In genomic region chr3:112123548-112123947, GRCh38 we compare ENCODE assay signal across 23 cellular contexts. TPM values are rescaled to one million over a fixed set of nuclear protein-coding genes. Genes with fewer than 3 reads are reported as not detected.
"Had no signal": no experiment of that assay in that cellular context is flagged by ENCODE, and none has a peak within 500 bp of the region (broad histone marks: within the 10 kb centered on the region; RNA-seq: fewer than 3 reads in every experiment).

No MANE protein-coding gene starts in this region.

- H3K36me3 ChIP-seq: gastroesophageal sphincter, heart right ventricle, right lobe of liver, transverse colon had no signal

- H3K9me3 Mint-ChIP-seq: stimulated activated effector memory CD8-positive, alpha-beta T cell treated with anti-CD3 and anti-CD28 coated beads, Interleukin-12 subunit alpha, Interleukin-12 subunit beta, amount 100 ng/mL, for 72 hours had no signal

- H3K27ac ChIP-seq: coronary artery, esophagus squamous epithelium, gastroesophageal sphincter, heart right ventricle, parathyroid adenoma, right lobe of liver, skin epidermis, transverse colon, VCaP had no signal

- H3K4me1 ChIP-seq: gastroesophageal sphincter, parathyroid adenoma had no signal

- DNase-seq: activated CD4-positive, CD25-positive, alpha-beta regulatory T cell treated with anti-CD3 and anti-CD28 coated beads, Interleukin-2, amount 50 U/mL, for 72 hours; activated CD8-positive, alpha-beta memory T cell treated with anti-CD3 and anti-CD28 coated beads for 24 hours; activated CD8-positive, alpha-beta memory T cell treated with anti-CD3 and anti-CD28 coated beads, Interleukin-2, amount 50 U/mL, for 4 hours; activated naive CD4-positive, alpha-beta T cell treated with Interleukin-2 at 50 U/mL for 16 hours; activated T-cell treated with anti-CD3 and anti-CD28 coated beads, Interleukin-2, amount 50 U/mL, for 48 hours; amygdala; esophagus squamous epithelium; heart right ventricle; islet precursor cell; left cardiac atrium; mesenchymal stem cell; nucleus accumbens; right lobe of liver; stimulated activated CD4-positive, alpha-beta T cell treated with anti-CD3 and anti-CD28 coated beads, Interleukin-1b, Interleukin-23, amount 100 ng/mL, for 48 hours; transverse colon had no signal

- H3K4me3 Mint-ChIP-seq: stimulated activated effector memory CD8-positive, alpha-beta T cell treated with anti-CD3 and anti-CD28 coated beads, Interleukin-12 subunit alpha, Interleukin-12 subunit beta, amount 100 ng/mL, for 72 hours had no signal

- H3K4me3 ChIP-seq: coronary artery, esophagus squamous epithelium, gastroesophageal sphincter, heart right ventricle, right lobe of liver, skin epidermis, transverse colon had no signal

- H3K27ac Mint-ChIP-seq: stimulated activated effector memory CD8-positive, alpha-beta T cell treated with anti-CD3 and anti-CD28 coated beads, Interleukin-12 subunit alpha, Interleukin-12 subunit beta, amount 100 ng/mL, for 72 hours had no signal

- H3K9me3 ChIP-seq: esophagus squamous epithelium, gastroesophageal sphincter, heart right ventricle, transverse colon had no signal

- H3K79me2 ChIP-seq: parathyroid adenoma had no signal

- ATAC-seq: gastroesophageal sphincter; heart right ventricle; left cardiac atrium; right lobe of liver; stimulated activated effector memory CD8-positive, alpha-beta T cell treated with anti-CD3 and anti-CD28 coated beads, Interleukin-12 subunit alpha, Interleukin-12 subunit beta, amount 100 ng/mL, for 72 hours had no signal

- H3K27me3 ChIP-seq: esophagus squamous epithelium, gastroesophageal sphincter, heart right ventricle, right lobe of liver, transverse colon had no signal

RNA-seq across cellular contexts. Expression of gene GCSAM, which starts 9.5 kb away (rescaled TPM):
- total RNA-seq: myocyte, temporal lobe had no signal
